Comparison of ENCODE assay signal across 11 cellular contexts in genomic region chr9:114287001-114287762, GRCh38. TPM values are rescaled to one million over a fixed set of nuclear protein-coding genes. Genes with fewer than 3 reads are reported as not detected.
DNase-seq lines count a peak whose midpoint lies in the region; ATAC-seq and TF ChIP-seq lines count a peak whose summit lies in the region.
"Had no signal": no experiment of that assay in that cellular context is flagged by ENCODE, and none has a peak within 500 bp of the region (broad histone marks: within the 10 kb centered on the region; RNA-seq: fewer than 3 reads in every experiment).

No MANE protein-coding gene starts in this region.

- intact Hi-C loops in left cardiac atrium (cut with DNase I), result loop anchor here in 1 of 2 donors (5.0 kb wide), 1 partner anchor 180 kb away; no protein-coding TSS in a partner anchor
- intact Hi-C loops in uterus (cut with DNase I; ENCODE audit: low total_unique reads), result no loop called here

- no peak for ATAC-seq in left cardiac atrium
- no peak for ATAC-seq in left lobe of liver

- H3K36me3 ChIP-seq in right atrium auricular region, result no peaks in the 10 kb centered on the region
- no peaks in the 10 kb centered on the region for H3K36me3 ChIP-seq in uterus

- in situ Hi-C loops in GM13977 (cut with MboI; ENCODE audit: low pct_unique_long_range_greater_than_20kb, low sequenced_read_pairs, unreplicated experiment), result loop anchor here (25.0 kb wide), 1 partner anchor 175 kb away; no protein-coding TSS in a partner anchor

- H3K9me3 ChIP-seq in right atrium auricular region, result no peaks in the 10 kb centered on the region
- no peaks in the 10 kb centered on the region for H3K9me3 ChIP-seq in uterus

- DNase-seq in left cardiac atrium (peak; percentile 18), right atrium auricular region (ENCODE audit: low spot score) (no peak), RWPE1 (ENCODE audit: low spot score) (no peak), left lobe of liver (ENCODE audit: low spot score) (peak; percentile 40), uterus (peak; percentile 15 to 16), GM13977 (ENCODE audit: low spot score) (no peak), hepatic stellate cell (ENCODE audit: low spot score) (no peak), GM20000 (ENCODE audit: low spot score) (no peak)
- DNase-seq: T-helper 9 cell had no signal

- POLR2A ChIA-PET in RWPE1 (lab: Yijun Ruan, JAX; ENCODE audit: low non-redundant PET), result interaction anchor here (0.7 kb wide), 1 partner anchor 37 kb away, joined by 3 read pairs; no protein-coding TSS in a partner anchor

- CTCF ChIA-PET in RWPE1 (lab: Yijun Ruan, JAX), result interaction anchor here (0.6 to 8.8 kb wide), 6 partner anchors 131 to 1442 kb away, joined by 3 to 137 read pairs (median 18); partner anchors contain the start of gene COL27A1

- H3K27ac ChIP-seq in right atrium auricular region (no peak overlapping the region), RWPE1 (peak overlapping the region; percentile 85), uterus (no peak overlapping the region)

- TF ChIP-seq CTCF in right atrium auricular region (IDR thresholded peaks at IDR 0.05), result no peak
- TF ChIP-seq CTCF in RWPE1 (conservative IDR thresholded peaks at IDR 0.05; ENCODE audit: low read depth), result no peak
- TF ChIP-seq CTCF in uterus (IDR thresholded peaks at IDR 0.05), result no peak
- no peak for TF ChIP-seq CTCF in GM13977 (IDR thresholded peaks at IDR 0.05; ENCODE audit: extremely low read depth, insufficient read depth, missing control alignments)
- no peak for TF ChIP-seq CTCF in GM20000 (IDR thresholded peaks at IDR 0.05; ENCODE audit: extremely low read depth, missing control alignments)

- no peak for TF ChIP-seq POLR2A in uterus (IDR thresholded peaks at IDR 0.05)

- H3K4me1 ChIP-seq in right atrium auricular region (no peaks in the 10 kb centered on the region), uterus (no peaks in the 10 kb centered on the region)

- H3K27me3 ChIP-seq in right atrium auricular region, result no peaks in the 10 kb centered on the region
- H3K27me3 ChIP-seq in uterus, result no peaks in the 10 kb centered on the region

- H3K4me3 ChIP-seq in right atrium auricular region, result no peak overlapping the region
- no peak overlapping the region for H3K4me3 ChIP-seq in uterus

RNA-seq across cellular contexts. Expression of gene ORM1, which starts 35.7 kb away (rescaled TPM):
- 1 to 10 TPM in 1 of 2 donors, under 1 TPM in 1; 0.71 to 4.8 TPM for total RNA-seq in left cardiac atrium
- total RNA-seq in right atrium auricular region, result not detected
- 19,737 TPM for total RNA-seq in left lobe of liver
- 1 to 10 TPM in 2 of 4 donors, not detected in 2; 1.9 to 2.4 TPM for total RNA-seq in uterus
- total RNA-seq: OCI-LY7 had no signal

RNA-seq across cellular contexts. Expression of gene ORM2, which starts 42.5 kb away (rescaled TPM):
- total RNA-seq in left cardiac atrium, result 1 to 10 TPM in 1 of 2 donors, not detected in 1; 1.6 TPM
- total RNA-seq in right atrium auricular region, result not detected
- 4,103 TPM for total RNA-seq in left lobe of liver
- total RNA-seq in uterus, result 1 to 10 TPM in 1 of 4 donors, not detected in 3; 1.2 TPM
- total RNA-seq: M059J, OCI-LY7 had no signal

Comparison
In these comparisons a context has a peak if more than half of its experiments do, and no peak if none do; other contexts are left out.
1. DNase-seq: peak in left cardiac atrium (single experiment), left lobe of liver (single experiment) and uterus (2 of 2); none in right atrium auricular region (single experiment), RWPE1 (single experiment), GM13977 (single experiment), hepatic stellate cell (single experiment) and GM20000 (single experiment).
2. RNA of gene ORM1, which starts 35.7 kb away (total RNA-seq): 19,737 TPM in left lobe of liver (single experiment); 0.71 to 4.8 TPM in left cardiac atrium, 1.9 to 2.4 TPM in uterus and not detected in right atrium auricular region; every median in the first group is over 1,000 times any median in the second.
3. RNA of gene ORM2, which starts 42.5 kb away (total RNA-seq): 4,103 TPM in left lobe of liver (single experiment); 1.6 TPM in left cardiac atrium, not detected in right atrium auricular region and 1.2 TPM in uterus; every median in the first group is over 1,000 times any median in the second.